1 cellular context compared by ENCODE assay signal in the genomic region with DNA sequence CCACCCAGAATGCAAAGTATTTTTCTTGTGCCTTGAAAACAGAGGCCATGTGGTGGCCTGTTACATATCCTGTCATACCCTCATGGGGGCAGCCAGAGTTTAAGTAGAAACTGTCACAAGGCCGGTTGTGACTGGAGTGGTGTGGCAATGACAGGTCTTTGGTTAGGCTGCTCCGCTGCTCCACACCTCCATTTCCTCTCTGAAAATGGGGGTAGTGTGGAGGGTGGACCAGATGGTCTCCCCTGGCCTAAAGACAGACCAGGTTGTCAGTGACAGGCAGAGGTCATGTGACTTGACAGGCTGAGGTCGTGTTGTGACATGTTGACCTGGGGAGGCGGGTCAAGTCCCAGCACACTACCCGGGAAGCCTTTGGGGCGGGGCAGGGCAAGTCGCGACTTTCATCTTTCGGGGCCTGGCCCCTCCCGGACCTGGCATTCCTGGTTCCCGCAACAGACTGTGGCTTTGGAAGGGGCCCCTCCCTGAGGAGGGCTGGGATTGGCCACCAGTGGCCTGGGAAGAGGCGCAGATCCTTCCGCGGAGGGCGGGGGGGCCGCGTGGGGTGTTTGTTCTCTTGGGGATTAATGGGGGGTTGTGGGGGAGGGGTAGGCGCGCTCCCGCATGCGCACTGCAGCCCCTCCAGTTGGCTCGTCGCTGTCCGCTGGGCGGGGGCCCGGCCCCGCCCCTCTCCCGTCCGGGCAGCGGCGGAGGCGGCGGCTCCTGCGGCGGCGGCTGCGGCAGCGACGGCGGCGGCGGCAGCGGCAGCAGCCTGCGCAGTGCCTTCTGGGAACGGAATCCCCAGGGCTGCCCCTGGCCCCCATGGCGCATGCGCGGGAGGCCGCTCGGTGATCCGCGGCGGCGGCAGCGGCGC.
TF ChIP-seq lines count a peak whose summit lies in the region.

TSS of gene MBD6 (plus strand) at position 806 of the 868 bp plus-strand sequence. CDS start 1,480 bp downstream, outside the sequence.

TF ChIP-seq in H1, 55 proteins besides CTCF, POLR2A, EP300 and RAD21 (continued from another document):
- TF ChIP-seq CTBP2 (IDR thresholded peaks at IDR 0.05; ENCODE audit: borderline replicate concordance, insufficient read depth, insufficient read length, low read length) = peak; percentile 100
- TF ChIP-seq SP2 (IDR thresholded peaks at IDR 0.05; ENCODE audit: low read length) = no peak
- no peak for TF ChIP-seq CHD1 (IDR thresholded peaks at IDR 0.05; ENCODE audit: low read depth, low read length)
- no peak for TF ChIP-seq MAFK (IDR thresholded peaks at IDR 0.05; ENCODE audit: low read depth, low read length)
- no peak for TF ChIP-seq HDAC6 (IDR thresholded peaks at IDR 0.05; ENCODE audit: low read depth, low read length)
- TF ChIP-seq HDAC2 (IDR thresholded peaks at IDR 0.05; ENCODE audit: borderline replicate concordance in 1 of 2, low read depth in 2 of 2, low read length in 2 of 2) = peak; percentile 65 to 100; a peak in 2 of 4 replicates
- TF ChIP-seq ASH2L (IDR thresholded peaks at IDR 0.05; ENCODE audit: low read length) = no peak
- no peak for TF ChIP-seq CHD7 (IDR thresholded peaks at IDR 0.05; ENCODE audit: insufficient replicate concordance, low read length)
- TF ChIP-seq NRF1 (IDR thresholded peaks at IDR 0.05; ENCODE audit: low read depth, low read length) = peak; percentile 74
- TF ChIP-seq RXRA (IDR thresholded peaks at IDR 0.05; ENCODE audit: insufficient read depth, low read depth, low read length) = no peak
- peak; percentile 100 for TF ChIP-seq SAP30 (IDR thresholded peaks at IDR 0.05; ENCODE audit: insufficient read depth, insufficient replicate concordance, low read length)
- peak; percentile 8 for TF ChIP-seq KDM4A (IDR thresholded peaks at IDR 0.05; ENCODE audit: low read depth, low read length, severe bottlenecking)
- TF ChIP-seq ZNF274 (IDR thresholded peaks at IDR 0.05; ENCODE audit: borderline replicate concordance, extremely low read depth, low read length) = no peak
- TF ChIP-seq SIN3A (conservative IDR thresholded peaks at IDR 0.05 in 1 of 2, IDR thresholded peaks at IDR 0.05 in 1 of 2; ENCODE audit: low read depth in 1 of 2, low read length in 2 of 2) = peak; percentile 99 to 100
- TF ChIP-seq RBBP5 (IDR thresholded peaks at IDR 0.05; ENCODE audit: borderline replicate concordance, low read depth, low read length) = peak; percentile 11; the same call in 1 of the 2 replicates
- TF ChIP-seq YY1 (IDR thresholded peaks at IDR 0.05; ENCODE audit: low read depth, low read length) = peak; percentile 10; the same call in 1 of the 2 replicates
- TF ChIP-seq ATF2 (IDR thresholded peaks at IDR 0.05; ENCODE audit: low read length) = peak; percentile 44; the same call in 1 of the 2 replicates
- 0 out of 2 replicates have a peak, but pooled peaks have one; percentile 42 for TF ChIP-seq BACH1 (IDR thresholded peaks at IDR 0.05; ENCODE audit: low read length)
- 0 out of 2 replicates have a peak, but pooled peaks have one; percentile 18 for TF ChIP-seq POLR2AphosphoS5 (IDR thresholded peaks at IDR 0.05; ENCODE audit: low read depth, low read length)
- TF ChIP-seq TAF7 (optimal IDR thresholded peaks at IDR 0.05; ENCODE audit: borderline replicate concordance, low read depth, low read length) = no peak
